Comparison of ENCODE assay signal across 8 cellular contexts in genomic region chr13:73767747-73768315, GRCh38.
A peak's percentile ranks its signal among the peaks of the same experiment; 100 is the strongest.
DNase-seq lines count a peak whose midpoint lies in the region; ATAC-seq and TF ChIP-seq lines count a peak whose summit lies in the region.

No MANE protein-coding gene starts in this region.

- no peak overlapping the region for H3K4me3 Mint-ChIP-seq in chondrocyte (ENCODE audit: unreplicated experiment)

- H2AFZ ChIP-seq in neural cell (ENCODE audit: low read depth, low read length), result no peak overlapping the region

- peak overlapping the region; percentile 37 for H3K4me2 ChIP-seq in neural cell (ENCODE audit: low read length)

- H3K27me3 Mint-ChIP-seq in chondrocyte (ENCODE audit: low read depth), result no peaks in the 10 kb centered on the region

- H3K9me3 Mint-ChIP-seq in chondrocyte (ENCODE audit: low read depth), result no peaks in the 10 kb centered on the region

- CTCF ChIA-PET in RWPE1 (lab: Yijun Ruan, JAX), result interaction anchor here (0.6 kb wide), 1 partner anchor 106 kb away, joined by 3 read pairs; no protein-coding TSS in a partner anchor

- H3K27ac ChIP-seq in RWPE1, result no peak overlapping the region
- peak overlapping the region; percentile 85 for H3K27ac ChIP-seq in neural cell (ENCODE audit: low read length)

- DNase-seq in ACHN (peak; percentile 13), RWPE1 (ENCODE audit: low spot score) (peak; percentile 10), chondrocyte (ENCODE audit: low spot score) (no peak), NCI-H2171 (lab: John Stamatoyannopoulos, UW) (no peak), NCI-H1694 treated with DMSO at 0.1 percent for 48 hours (lab: John Stamatoyannopoulos, UW) (no peak), HuH-7.5 (ENCODE audit: low spot score) (no peak)

- no peaks in the 10 kb centered on the region for H3K27me3 ChIP-seq in neural cell (ENCODE audit: insufficient read depth, low read depth, low read length)

- peak overlapping the region; percentile 80 for H3K27ac Mint-ChIP-seq in chondrocyte (ENCODE audit: unreplicated experiment)

- ATAC-seq in GM18870 (IDR thresholded peaks at IDR 0.05; ENCODE audit: unreplicated experiment), result peak; percentile 16

- H3K36me3 Mint-ChIP-seq in chondrocyte (ENCODE audit: low read depth), result peaks cover 1% of the 10 kb centered on the region

- H3K9ac ChIP-seq in neural cell (ENCODE audit: low read length), result peak overlapping the region; percentile 48

- peak overlapping the region; percentile 52 for H3K4me3 ChIP-seq in neural cell (ENCODE audit: low read length)

- TF ChIP-seq CTCF in RWPE1 (conservative IDR thresholded peaks at IDR 0.05; ENCODE audit: low read depth) (no peak), chondrocyte (IDR thresholded peaks at IDR 0.05) (peak; percentile 75), neural cell (IDR thresholded peaks at IDR 0.05; ENCODE audit: poor library complexity, severe bottlenecking) (peak; percentile 64)

- POLR2A ChIA-PET in RWPE1 (lab: Yijun Ruan, JAX; ENCODE audit: low non-redundant PET), result no interaction called here

- H4K20me1 ChIP-seq in neural cell (ENCODE audit: insufficient read depth), result no peaks in the 10 kb centered on the region

- in situ Hi-C loops in ACHN (cut with HindIII; ENCODE audit: low pct_ligation_motif_present, low pct_unique_long_range_greater_than_20kb, low sequenced_read_pairs), result no loop called here

- TF ChIP-seq RAD21 in neural cell (conservative IDR thresholded peaks at IDR 0.05), result no peak

- peaks cover 33% of the 10 kb centered on the region for H3K4me1 Mint-ChIP-seq in chondrocyte (ENCODE audit: low read depth)

- no peaks in the 10 kb centered on the region for H3K9me2 ChIP-seq in neural cell (ENCODE audit: insufficient read depth, low read length)

- no peaks in the 10 kb centered on the region for H3K79me2 ChIP-seq in neural cell (replicated peaks; ENCODE audit: insufficient read depth, low read length)

- no peaks in the 10 kb centered on the region for H3K9me3 ChIP-seq in neural cell (ENCODE audit: low read length)

- no peak for TF ChIP-seq EP300 in neural cell (conservative IDR thresholded peaks at IDR 0.05; ENCODE audit: poor library complexity, severe bottlenecking)

- peaks cover 6% of the 10 kb centered on the region for H3K36me3 ChIP-seq in neural cell (ENCODE audit: insufficient read depth, low read length)

- H3F3A ChIP-seq in neural cell (ENCODE audit: insufficient read depth, low read length, poor library complexity, severe bottlenecking), result peaks cover 5% of the 10 kb centered on the region

TF ChIP-seq in neural cell, 6 proteins besides CTCF, POLR2A, EP300 and RAD21:
- TF ChIP-seq EZH2 (IDR thresholded peaks at IDR 0.05; ENCODE audit: borderline replicate concordance, insufficient read depth, low read length, poor library complexity, severe bottlenecking) (no peak), TAF1 (IDR thresholded peaks at IDR 0.05; ENCODE audit: low read depth) (no peak), REST (IDR thresholded peaks at IDR 0.05; ENCODE audit: borderline replicate concordance) (no peak), MXI1 (conservative IDR thresholded peaks at IDR 0.05; ENCODE audit: poor library complexity, severe bottlenecking) (peak; percentile 49), SMC3 (conservative IDR thresholded peaks at IDR 0.05; ENCODE audit: poor library complexity) (no peak), POLR2AphosphoS5 (IDR thresholded peaks at IDR 0.05) (no peak)

Comparison
In these comparisons a context has a peak if more than half of its experiments do, and no peak if none do; other contexts are left out.
1. DNase-seq: peak in ACHN (single experiment) and RWPE1 (single experiment); none in chondrocyte (single experiment), NCI-H2171 (single experiment), NCI-H1694 treated with DMSO at 0.1 percent for 48 hours (single experiment) and HuH-7.5 (single experiment).